16 cellular contexts compared by ENCODE assay signal in the genomic region with DNA sequence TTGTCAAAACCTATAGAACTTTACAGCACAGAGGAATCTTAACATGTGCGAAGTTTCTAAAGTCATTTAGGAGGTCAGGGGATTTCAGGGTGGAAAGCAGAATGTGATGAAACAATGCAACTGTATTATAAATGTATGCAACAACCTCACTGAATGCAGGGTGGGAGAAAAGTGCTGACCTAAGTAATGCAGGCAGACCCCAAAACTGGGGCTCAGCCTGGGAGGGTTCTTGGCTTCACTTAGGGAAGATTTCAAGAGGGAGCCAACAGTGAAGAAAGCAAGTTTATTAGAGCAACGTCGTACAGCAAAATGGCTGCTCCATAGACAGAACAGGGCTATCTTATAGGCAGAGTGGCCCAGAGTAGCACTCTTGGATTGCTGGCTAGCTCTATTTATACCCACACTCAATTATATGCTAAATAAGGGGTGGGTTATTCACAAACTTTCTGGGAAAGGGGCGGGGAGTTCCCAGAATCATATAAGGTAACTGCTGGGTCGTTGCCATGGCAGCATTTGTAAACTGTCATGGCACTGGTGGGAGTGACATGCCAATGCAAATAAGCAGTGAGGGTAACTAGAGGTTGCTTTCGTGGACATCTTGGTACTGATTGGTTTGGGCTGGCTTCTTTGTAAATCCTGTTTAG. TPM values are rescaled to one million over a fixed set of nuclear protein-coding genes. Genes with fewer than 3 reads are reported as not detected.
DNase-seq lines count a peak whose midpoint lies in the region; ATAC-seq and TF ChIP-seq lines count a peak whose summit lies in the region.
"Had no signal": no experiment of that assay in that cellular context is flagged by ENCODE, and none has a peak within 500 bp of the region (broad histone marks: within the 10 kb centered on the region; RNA-seq: fewer than 3 reads in every experiment).

No MANE protein-coding gene starts in this region.

- H3K9ac ChIP-seq in neural progenitor cell, result no peak overlapping the region

- no peaks in the 10 kb centered on the region for H3K9me3 Mint-ChIP-seq in neural progenitor cell
- H3K9me3 Mint-ChIP-seq in CD8-positive, alpha-beta T cell, result no peaks in the 10 kb centered on the region
- H3K9me3 Mint-ChIP-seq: neural crest cell had no signal

- no peak overlapping the region for H2AFZ ChIP-seq in neural progenitor cell (replicated peaks)

- no peaks in the 10 kb centered on the region for H3K36me3 ChIP-seq in neural progenitor cell
- H3K36me3 ChIP-seq in CD8-positive, alpha-beta T cell (ENCODE audit: insufficient read depth, low read length), result no peaks in the 10 kb centered on the region
- no peaks in the 10 kb centered on the region for H3K36me3 ChIP-seq in MG63
- H3K36me3 ChIP-seq: colonic mucosa, transverse colon had no signal

- POLR2A ChIA-PET in CD8-positive, alpha-beta T cell (lab: Charles Lee), result no interaction called here

- H3K4me3 Mint-ChIP-seq in neural progenitor cell, result no peak overlapping the region
- no peak overlapping the region for H3K4me3 Mint-ChIP-seq in CD8-positive, alpha-beta T cell
- H3K4me3 Mint-ChIP-seq: neural crest cell had no signal

- no peaks in the 10 kb centered on the region for H3K27me3 ChIP-seq in neural progenitor cell
- no peaks in the 10 kb centered on the region for H3K27me3 ChIP-seq in CD8-positive, alpha-beta T cell (ENCODE audit: insufficient read depth, low read length)
- no peaks in the 10 kb centered on the region; the same call in 1 of the 2 replicates for H3K27me3 ChIP-seq in MG63
- H3K27me3 ChIP-seq: colonic mucosa, transverse colon had no signal

- H3K27ac Mint-ChIP-seq in neural progenitor cell, result no peak overlapping the region
- H3K27ac Mint-ChIP-seq in CD8-positive, alpha-beta T cell, result no peak overlapping the region

- H3K36me3 Mint-ChIP-seq in neural progenitor cell, result no peaks in the 10 kb centered on the region
- no peaks in the 10 kb centered on the region for H3K36me3 Mint-ChIP-seq in CD8-positive, alpha-beta T cell

- H4K20me1 ChIP-seq in neural progenitor cell (ENCODE audit: low read depth), result no peaks in the 10 kb centered on the region

- DNase-seq in NCI-H748 (lab: John Stamatoyannopoulos, UW; ENCODE audit: unreplicated experiment), result peak; percentile 17
- DNase-seq in NCI-H748 treated with DMSO at 0.1 percent for 48 hours (lab: John Stamatoyannopoulos, UW), result no peak
- DNase-seq in NCI-H69 (lab: John Stamatoyannopoulos, UW), result peak; percentile 13
- DNase-seq in fibroblast of pulmonary artery (ENCODE audit: low read depth), result peak; percentile 46
- peak; percentile 33 for DNase-seq in neural progenitor cell (ENCODE audit: low spot score)
- DNase-seq in CD8-positive, alpha-beta T cell, result no peak
- DNase-seq in RKO (ENCODE audit: low spot score), result no peak
- DNase-seq in MG63, result no peak
- DNase-seq: ACHN, activated gamma-delta T cell treated with Interleukin-2 at 50 U/mL for 16 hours, colonic mucosa, foreskin melanocyte, NCI-H146, transverse colon had no signal

- H3F3A ChIP-seq in neural progenitor cell (ENCODE audit: low read depth), result no peaks in the 10 kb centered on the region

- intact Hi-C loops in CD8-positive, alpha-beta T cell (cut with DNase I, micrococcal nuclease), result no loop called here

- no peaks in the 10 kb centered on the region for H3K4me1 ChIP-seq in neural progenitor cell
- no peaks in the 10 kb centered on the region for H3K4me1 ChIP-seq in CD8-positive, alpha-beta T cell (ENCODE audit: insufficient read depth, low read length)
- H3K4me1 ChIP-seq: colonic mucosa had no signal

- no peaks in the 10 kb centered on the region for H3K9me3 ChIP-seq in neural progenitor cell (ENCODE audit: low read depth)
- H3K9me3 ChIP-seq in CD8-positive, alpha-beta T cell (ENCODE audit: low read length), result no peaks in the 10 kb centered on the region
- no peaks in the 10 kb centered on the region for H3K9me3 ChIP-seq in MG63
- H3K9me3 ChIP-seq: colonic mucosa, transverse colon had no signal

- H3K27me3 Mint-ChIP-seq in neural progenitor cell (ENCODE audit: insufficient read depth, low read depth), result peaks cover 2% of the 10 kb centered on the region
- H3K27me3 Mint-ChIP-seq in CD8-positive, alpha-beta T cell (ENCODE audit: low read depth), result peaks cover 26% of the 10 kb centered on the region

- no peak overlapping the region for H3K27ac ChIP-seq in neural progenitor cell
- H3K27ac ChIP-seq in CD8-positive, alpha-beta T cell (ENCODE audit: low read depth, low read length), result no peak overlapping the region
- H3K27ac ChIP-seq: colonic mucosa, transverse colon had no signal

- ATAC-seq in CD8-positive, alpha-beta T cell, result no peak

- H3K4me3 ChIP-seq in fibroblast of pulmonary artery (replicated peaks; ENCODE audit: low read depth, low read length) (no peak overlapping the region), neural progenitor cell (no peak overlapping the region), MG63 (no peak overlapping the region)
- no peak overlapping the region for H3K4me3 ChIP-seq in CD8-positive, alpha-beta T cell (ENCODE audit: low read depth, low read length)
- H3K4me3 ChIP-seq: colonic mucosa, transverse colon had no signal

- no peaks in the 10 kb centered on the region for H3K79me2 ChIP-seq in neural progenitor cell (ENCODE audit: low read depth)

- H3K4me1 Mint-ChIP-seq in neural progenitor cell, result peaks cover 3% of the 10 kb centered on the region
- H3K4me1 Mint-ChIP-seq in CD8-positive, alpha-beta T cell (ENCODE audit: low read depth), result no peaks in the 10 kb centered on the region
- H3K4me1 Mint-ChIP-seq: neural crest cell had no signal

- CTCF ChIA-PET in CD8-positive, alpha-beta T cell (lab: Charles Lee), result no interaction called here

- H3K4me2 ChIP-seq in neural progenitor cell, result no peak overlapping the region

- no peak for TF ChIP-seq CTCF in fibroblast of pulmonary artery (IDR thresholded peaks at IDR 0.05; ENCODE audit: low read length, missing control alignments)
- TF ChIP-seq CTCF in neural progenitor cell (IDR thresholded peaks at IDR 0.05), result no peak
- no peak for TF ChIP-seq CTCF in CD8-positive, alpha-beta T cell (IDR thresholded peaks at IDR 0.05)

RNA-seq across cellular contexts. Expression of a gene that starts 14.2 kb away (rescaled TPM):
- 2.4 and 6.9 TPM in 2 replicates for total RNA-seq in neural progenitor cell (ENCODE audit: low replicate concordance)
- total RNA-seq in CD8-positive, alpha-beta T cell, result 1 to 10 TPM in 1 of 2 experiments, under 1 TPM in 1; 0.92 to 1.1 TPM
- total RNA-seq in MG63 (2014; rRNA removed; shearing (Covaris generic); ENCODE audit: low replicate concordance), result 0.23 TPM in 1 of 2 replicates, not detected in the other

RNA-seq across cellular contexts. Expression of a gene that starts 23.2 kb away (rescaled TPM):
- total RNA-seq in neural progenitor cell (ENCODE audit: low replicate concordance), result not detected in 2 replicates
- total RNA-seq in CD8-positive, alpha-beta T cell, result not detected
- total RNA-seq in MG63 (2014; rRNA removed; shearing (Covaris generic); ENCODE audit: low replicate concordance), result not detected in 2 replicates
- total RNA-seq: colonic mucosa; neural crest cell; T-helper 1 cell treated with Interleukin-12 subunit alpha and Interleukin-12 subunit beta and Interleukin-4 antibody, amounts not matched to agents 30 ng/mL and 1 ng/mL, for 36 hours; transverse colon had no signal

RNA-seq across cellular contexts. Expression of a gene that starts 59.1 kb away (rescaled TPM):
- total RNA-seq in neural progenitor cell (ENCODE audit: low replicate concordance), result 1,028 and 2,309 TPM in 2 replicates
- total RNA-seq in CD8-positive, alpha-beta T cell, result 1,000 to 10,000 TPM; 4,188 to 4,224 TPM
- total RNA-seq in MG63 (2014; rRNA removed; shearing (Covaris generic); ENCODE audit: low replicate concordance), result 1,545 and 2,409 TPM in 2 replicates

Comparison
In these comparisons a context has a peak if more than half of its experiments do, and no peak if none do; other contexts are left out.
1. DNase-seq: peak in NCI-H748 (single experiment), NCI-H69 (single experiment), fibroblast of pulmonary artery (single experiment) and neural progenitor cell (single experiment); none in NCI-H748 treated with DMSO at 0.1 percent for 48 hours (single experiment), CD8-positive, alpha-beta T cell (0 of 7), RKO (single experiment) and MG63 (single experiment).